In genomic region chr5:175710361-175710760, GRCh38 we compare ENCODE assay signal across 1 cellular context.
TF ChIP-seq lines count a peak whose summit lies in the region.

No MANE protein-coding gene starts in this region.

TF ChIP-seq in HepG2, 621 proteins besides CTCF, POLR2A, EP300 and RAD21 (continued from another document):
- TF ChIP-seq ZSCAN5A (CRISPR knock-in tag; IDR thresholded peaks at IDR 0.05; ENCODE audit: borderline replicate concordance) (no peak), IKZF4 (CRISPR knock-in tag; IDR thresholded peaks at IDR 0.05; ENCODE audit: borderline replicate concordance, low read depth, not compliant biosample characterization) (no peak)
